ENCODE assay signal across 8 cellular contexts in genomic region chr11:72641900-72642814, GRCh38. TPM values are rescaled to one million over a fixed set of nuclear protein-coding genes. Genes with fewer than 3 reads are reported as not detected.
DNase-seq lines count a peak whose midpoint lies in the region; ATAC-seq and TF ChIP-seq lines count a peak whose summit lies in the region.

No MANE protein-coding gene starts in this region.

- DNase-seq in Karpas-422: no peak
- DNase-seq in adrenal gland: peak in 5 of 7 donors; percentile 42 to 59 (median 48)
- peak; percentile 51 for DNase-seq in hepatocyte (ENCODE audit: low spot score)
- DNase-seq in sigmoid colon: peak; percentile 78
- DNase-seq in KBM-7: no peak

- TF ChIP-seq POLR2A in adrenal gland (IDR thresholded peaks at IDR 0.05): peak; percentile 30 to 42
- TF ChIP-seq POLR2A in sigmoid colon (IDR thresholded peaks at IDR 0.05): peak in 1 of 2 donors; percentile 32

- no peaks in the 10 kb centered on the region for H3K36me3 ChIP-seq in DOHH2 (ENCODE audit: control insufficient read depth, low read length)
- no peaks in the 10 kb centered on the region for H3K36me3 ChIP-seq in Karpas-422 (ENCODE audit: insufficient read depth, low read length)
- no peaks in the 10 kb centered on the region for H3K36me3 ChIP-seq in adrenal gland (replicated peaks in 1 of 2)
- no peaks in the 10 kb centered on the region for H3K36me3 ChIP-seq in hepatocyte (replicated peaks; ENCODE audit: insufficient read depth, low read depth)
- no peaks in the 10 kb centered on the region for H3K36me3 ChIP-seq in sigmoid colon

- H3K9me2 ChIP-seq in DOHH2 (replicated peaks; ENCODE audit: control insufficient read depth, low read length) (no peaks in the 10 kb centered on the region), Karpas-422 (replicated peaks; ENCODE audit: insufficient read depth, low read length) (no peaks in the 10 kb centered on the region), hepatocyte (replicated peaks; ENCODE audit: insufficient read depth) (no peaks in the 10 kb centered on the region)

- H3K79me2 ChIP-seq in DOHH2 (ENCODE audit: control insufficient read depth, low read length): no peaks in the 10 kb centered on the region
- no peaks in the 10 kb centered on the region for H3K79me2 ChIP-seq in Karpas-422 (ENCODE audit: low read length)
- no peaks in the 10 kb centered on the region for H3K79me2 ChIP-seq in hepatocyte

- H3K4me2 ChIP-seq in DOHH2 (ENCODE audit: low read length) (peak overlapping the region; percentile 80), Karpas-422 (ENCODE audit: low read depth, low read length, poor library complexity, severe bottlenecking) (peak overlapping the region; percentile 51), hepatocyte (peak overlapping the region; percentile 100)

- H2AFZ ChIP-seq in Karpas-422 (ENCODE audit: low read length) (no peak overlapping the region), hepatocyte (peak overlapping the region; percentile 83)

- H3K9me3 ChIP-seq in DOHH2 (ENCODE audit: control insufficient read depth, insufficient read depth, low read length): no peaks in the 10 kb centered on the region
- no peaks in the 10 kb centered on the region for H3K9me3 ChIP-seq in Karpas-422 (ENCODE audit: low read length)
- no peaks in the 10 kb centered on the region for H3K9me3 ChIP-seq in adrenal gland (replicated peaks in 1 of 3)
- no peaks in the 10 kb centered on the region for H3K9me3 ChIP-seq in hepatocyte (ENCODE audit: low read depth)
- H3K9me3 ChIP-seq in sigmoid colon: no peaks in the 10 kb centered on the region

- peaks cover 21% of the 10 kb centered on the region for H3K27me3 ChIP-seq in DOHH2 (ENCODE audit: control insufficient read depth, low read length)
- no peaks in the 10 kb centered on the region for H3K27me3 ChIP-seq in Karpas-422 (ENCODE audit: low read length)
- H3K27me3 ChIP-seq in adrenal gland: no peaks in the 10 kb centered on the region
- peaks cover 47% of the 10 kb centered on the region for H3K27me3 ChIP-seq in hepatocyte
- H3K27me3 ChIP-seq in sigmoid colon: no peaks in the 10 kb centered on the region

- H3K4me1 ChIP-seq in DOHH2 (ENCODE audit: control insufficient read depth, low read length) (peaks cover 9% of the 10 kb centered on the region), Karpas-422 (ENCODE audit: low read length) (peaks cover 13% of the 10 kb centered on the region), adrenal gland (replicated peaks in 1 of 2) (peaks cover 13 to 26% of the 10 kb centered on the region in 2 donors), hepatocyte (ENCODE audit: insufficient read depth) (peaks cover 5% of the 10 kb centered on the region), sigmoid colon (peaks cover 0 to 52% (median 49%) of the 10 kb centered on the region in 4 donors)

- in situ Hi-C loops in KBM-7 (cut with MboI; ENCODE audit: low pct_unique_long_range_greater_than_20kb, low sequenced_read_pairs): no loop called here

- no peaks in the 10 kb centered on the region for H3F3A ChIP-seq in DOHH2 (ENCODE audit: control insufficient read depth, insufficient read depth)

- TF ChIP-seq EP300 in sigmoid colon (IDR thresholded peaks at IDR 0.05): no peak

- no peak for ATAC-seq in GM19467 (IDR thresholded peaks at IDR 0.05; ENCODE audit: unreplicated experiment)
- ATAC-seq in GM18907 (IDR thresholded peaks at IDR 0.05; ENCODE audit: unreplicated experiment): no peak

- no peaks in the 10 kb centered on the region for H4K20me1 ChIP-seq in DOHH2 (ENCODE audit: control insufficient read depth, insufficient read depth, low read depth, low read length)
- H4K20me1 ChIP-seq in Karpas-422 (ENCODE audit: insufficient read depth, low read depth, low read length): peaks cover 21% of the 10 kb centered on the region
- no peaks in the 10 kb centered on the region for H4K20me1 ChIP-seq in hepatocyte (ENCODE audit: insufficient read depth, poor library complexity, severe bottlenecking)

- intact Hi-C loops in adrenal gland (cut with DNase I): loop anchor here (2.0 to 10.0 kb wide), 3 partner anchors 43 to 157 kb away; no protein-coding TSS in a partner anchor
- intact Hi-C loops in sigmoid colon (cut with DNase I): loop anchor here (1.0 to 10.0 kb wide), 3 partner anchors 25 to 167 kb away; no protein-coding TSS in a partner anchor

- TF ChIP-seq CTCF in DOHH2 (IDR thresholded peaks at IDR 0.05; ENCODE audit: low read depth, low read length, poor library complexity, severe bottlenecking) (no peak), adrenal gland (IDR thresholded peaks at IDR 0.05) (no peak), hepatocyte (IDR thresholded peaks at IDR 0.05; ENCODE audit: poor library complexity) (no peak), sigmoid colon (IDR thresholded peaks at IDR 0.05) (no peak)

- H3K4me3 ChIP-seq in DOHH2 (ENCODE audit: low read length): peak overlapping the region; percentile 65
- no peak overlapping the region for H3K4me3 ChIP-seq in Karpas-422 (ENCODE audit: low read length)
- peak overlapping the region in 2 of 4 donors; percentile 67 to 69 for H3K4me3 ChIP-seq in adrenal gland
- peak overlapping the region; percentile 52 for H3K4me3 ChIP-seq in hepatocyte
- peak overlapping the region; percentile 70 to 90 (median 84) for H3K4me3 ChIP-seq in sigmoid colon

- H3K9ac ChIP-seq in Karpas-422 (ENCODE audit: low read length): no peak overlapping the region

- H3K27ac ChIP-seq in DOHH2 (ENCODE audit: low read depth, low read length) (no peak overlapping the region), Karpas-422 (ENCODE audit: low read length) (no peak overlapping the region), adrenal gland (peak overlapping the region in 2 of 5 donors; percentile 9 to 75), hepatocyte (no peak overlapping the region), sigmoid colon (peak overlapping the region; percentile 65 to 81 (median 78))

- WGBS in adrenal gland, 4 donors: 3% methylated on average over 29 to 85 of the region's 87 CpGs
- WGBS in hepatocyte (ENCODE audit: low lambda C conversion rate, missing lambda C conversion rate): 12% methylated on average over 58 of the region's 87 CpGs
- WGBS in sigmoid colon, 2 donors: 2 to 4% methylated on average over 87 of the region's 87 CpGs

RNA-seq across cellular contexts. Expression of gene PDE2A, which starts 32.1 kb away (rescaled TPM):
- total RNA-seq in Karpas-422 (2014; rRNA removed; shearing (Covaris generic); ENCODE audit: low replicate concordance): 1.8 and 10.4 TPM in 2 replicates
- total RNA-seq in adrenal gland: 100 to 1,000 TPM in 2 of 8 donors, 10 to 100 TPM in 6; 52.3 to 226 (median 60.8) TPM
- polyA plus RNA-seq in adrenal gland: 100 to 1,000 TPM in 1 of 3 donors, 10 to 100 TPM in 2; 70.4 to 106 (median 82.5) TPM
- 2.2 and 3.5 TPM in 2 replicates for total RNA-seq in hepatocyte
- 0.60 and 1.1 TPM in 2 replicates for polyA plus RNA-seq in hepatocyte
- 10 to 100 TPM; 48.9 to 75.1 (median 62.1) TPM for total RNA-seq in sigmoid colon
- polyA plus RNA-seq in sigmoid colon: 10 to 100 TPM in 1 of 3 donors, 1 to 10 TPM in 2; 1.8 to 14.7 (median 4.8) TPM

Comparison
In these comparisons a context has a peak if more than half of its experiments do, and no peak if none do; other contexts are left out.
1. H3K27ac ChIP-seq: peak in sigmoid colon (4 of 4); none in DOHH2 (single experiment), Karpas-422 (single experiment) and hepatocyte (single experiment).
2. DNase-seq: peak in adrenal gland (5 of 7), hepatocyte (single experiment) and sigmoid colon (single experiment); none in Karpas-422 (single experiment) and KBM-7 (single experiment).
3. Peak in every context shown above with its lines, with median percentiles within 50 percentile points of each other: H3K4me2 ChIP-seq.